ENCODE assay signal across 8 cellular contexts in genomic region chr3:52533623-52534280, GRCh38. TPM values are rescaled to one million over a fixed set of nuclear protein-coding genes. Genes with fewer than 3 reads are reported as not detected.
DNase-seq lines count a peak whose midpoint lies in the region; ATAC-seq and TF ChIP-seq lines count a peak whose summit lies in the region.

NT5DC2 (minus strand) TSS chr3:52533857; CDS start chr3:52533737, 120 bp downstream.

- CTCF ChIA-PET in activated CD8-positive, alpha-beta memory T cell treated with anti-CD3 and anti-CD28 coated beads, Interleukin-2, amount 10 ng/mL, durations not matched to agents 7 days and 5 days (lab: Charles Lee) = interaction anchor here (1.7 kb wide), 1 partner anchor 77 kb away, joined by 5 read pairs; no protein-coding TSS in a partner anchor

- peak within 1 kb of the TSS; percentile 76 for H3K4me3 Mint-ChIP-seq in activated CD8-positive, alpha-beta memory T cell treated with anti-CD3 and anti-CD28 coated beads, Interleukin-2, amount 10 ng/mL, durations not matched to agents 7 days and 5 days
- H3K4me3 Mint-ChIP-seq in endothelial cell (ENCODE audit: unreplicated experiment) (peak within 1 kb of the TSS; percentile 89), mesothelial cell of epicardium (peak within 1 kb of the TSS; percentile 83)

- peak; percentile 45 for ATAC-seq in HG02759 (IDR thresholded peaks at IDR 0.05; ENCODE audit: unreplicated experiment)
- ATAC-seq in activated CD8-positive, alpha-beta memory T cell treated with anti-CD3 and anti-CD28 coated beads, Interleukin-2, amount 10 ng/mL, durations not matched to agents 7 days and 5 days = peak; percentile 57
- ATAC-seq in GM21526 (IDR thresholded peaks at IDR 0.05; ENCODE audit: low FRiP score, unreplicated experiment) = no peak

- H3K36me3 Mint-ChIP-seq in activated CD8-positive, alpha-beta memory T cell treated with anti-CD3 and anti-CD28 coated beads, Interleukin-2, amount 10 ng/mL, durations not matched to agents 7 days and 5 days = peaks cover 9% of the 10 kb centered on the region
- H3K36me3 Mint-ChIP-seq in endothelial cell (ENCODE audit: low read depth, unreplicated experiment) (peaks cover 16% of the 10 kb centered on the region), mesothelial cell of epicardium (no peaks in the 10 kb centered on the region)

- H3K9me3 Mint-ChIP-seq in activated CD8-positive, alpha-beta memory T cell treated with anti-CD3 and anti-CD28 coated beads, Interleukin-2, amount 10 ng/mL, durations not matched to agents 7 days and 5 days (ENCODE audit: low read depth) = no peaks in the 10 kb centered on the region
- H3K9me3 Mint-ChIP-seq in endothelial cell (ENCODE audit: unreplicated experiment) = no peaks in the 10 kb centered on the region
- H3K9me3 Mint-ChIP-seq in mesothelial cell of epicardium = no peaks in the 10 kb centered on the region

- H3K27me3 Mint-ChIP-seq in activated CD8-positive, alpha-beta memory T cell treated with anti-CD3 and anti-CD28 coated beads, Interleukin-2, amount 10 ng/mL, durations not matched to agents 7 days and 5 days = no peaks in the 10 kb centered on the region
- H3K27me3 Mint-ChIP-seq in endothelial cell (ENCODE audit: unreplicated experiment) (peaks cover 31% of the 10 kb centered on the region), mesothelial cell of epicardium (ENCODE audit: low read depth) (no peaks in the 10 kb centered on the region)

- DNase-seq in GM10266 (ENCODE audit: extremely low spot score) (peak; percentile 99), NCI-H69 (lab: John Stamatoyannopoulos, UW) (peak; percentile 92), endothelial cell (ENCODE audit: low spot score) (peak; percentile 76), mesothelial cell of epicardium (ENCODE audit: low spot score in 2 of 2, unreplicated experiment in 2 of 2) (peak; percentile 67 to 77)
- DNase-seq in activated CD8-positive, alpha-beta memory T cell treated with anti-CD3 and anti-CD28 coated beads, Interleukin-2, amount 10 ng/mL, durations not matched to agents 7 days and 5 days = peak; percentile 77
- peak; percentile 28 to 38 for DNase-seq in stimulated activated CD8-positive, alpha-beta memory T cell treated with anti-CD3 and anti-CD28 coated beads, Interleukin-2, amount 100 ng/mL, for 1 hour (ENCODE audit: low read depth in 2 of 2)

- H3K4me1 Mint-ChIP-seq in activated CD8-positive, alpha-beta memory T cell treated with anti-CD3 and anti-CD28 coated beads, Interleukin-2, amount 10 ng/mL, durations not matched to agents 7 days and 5 days = peaks cover 38% of the 10 kb centered on the region
- peaks cover 25% of the 10 kb centered on the region for H3K4me1 Mint-ChIP-seq in endothelial cell (ENCODE audit: unreplicated experiment)
- H3K4me1 Mint-ChIP-seq in mesothelial cell of epicardium = peaks cover 53% of the 10 kb centered on the region

- TF ChIP-seq CTCF in GM10266 (IDR thresholded peaks at IDR 0.05; ENCODE audit: control insufficient read depth, insufficient read depth, low read depth, missing control alignments) (peak; percentile 50), endothelial cell (IDR thresholded peaks at IDR 0.05; ENCODE audit: unreplicated experiment) (no peak), mesothelial cell of epicardium (IDR thresholded peaks at IDR 0.05; ENCODE audit: unreplicated experiment) (no peak)

- peak within 1 kb of the TSS; percentile 59 for H3K27ac Mint-ChIP-seq in activated CD8-positive, alpha-beta memory T cell treated with anti-CD3 and anti-CD28 coated beads, Interleukin-2, amount 10 ng/mL, durations not matched to agents 7 days and 5 days
- H3K27ac Mint-ChIP-seq in endothelial cell (ENCODE audit: unreplicated experiment) (peak within 1 kb of the TSS; percentile 63), mesothelial cell of epicardium (peak within 1 kb of the TSS; percentile 94)

RNA-seq across cellular contexts. Expression of gene NT5DC2, which starts in this region (rescaled TPM):
- total RNA-seq in activated CD8-positive, alpha-beta memory T cell treated with anti-CD3 and anti-CD28 coated beads, Interleukin-2, amount 10 ng/mL, durations not matched to agents 7 days and 5 days = 10 to 100 TPM; 38.7 to 54.5 TPM
- total RNA-seq in endothelial cell (ENCODE audit: unreplicated experiment) (252 TPM), mesothelial cell of epicardium (256 to 266 TPM (median 266 TPM) in 3 replicates)

Comparison
In these comparisons a context has a peak if more than half of its experiments do, and no peak if none do; other contexts are left out.
1. DNase-seq: peak in every context shown above with its lines; median percentile 99 in GM10266; 92 in NCI-H69; 77 in activated CD8-positive, alpha-beta memory T cell treated with anti-CD3 and anti-CD28 coated beads, Interleukin-2, amount 10 ng/mL, durations not matched to agents 7 days and 5 days; 76 in endothelial cell; 72 in mesothelial cell of epicardium; 33 in stimulated activated CD8-positive, alpha-beta memory T cell treated with anti-CD3 and anti-CD28 coated beads, Interleukin-2, amount 100 ng/mL, for 1 hour.